1 cellular context compared by ENCODE assay signal in the genomic region with DNA sequence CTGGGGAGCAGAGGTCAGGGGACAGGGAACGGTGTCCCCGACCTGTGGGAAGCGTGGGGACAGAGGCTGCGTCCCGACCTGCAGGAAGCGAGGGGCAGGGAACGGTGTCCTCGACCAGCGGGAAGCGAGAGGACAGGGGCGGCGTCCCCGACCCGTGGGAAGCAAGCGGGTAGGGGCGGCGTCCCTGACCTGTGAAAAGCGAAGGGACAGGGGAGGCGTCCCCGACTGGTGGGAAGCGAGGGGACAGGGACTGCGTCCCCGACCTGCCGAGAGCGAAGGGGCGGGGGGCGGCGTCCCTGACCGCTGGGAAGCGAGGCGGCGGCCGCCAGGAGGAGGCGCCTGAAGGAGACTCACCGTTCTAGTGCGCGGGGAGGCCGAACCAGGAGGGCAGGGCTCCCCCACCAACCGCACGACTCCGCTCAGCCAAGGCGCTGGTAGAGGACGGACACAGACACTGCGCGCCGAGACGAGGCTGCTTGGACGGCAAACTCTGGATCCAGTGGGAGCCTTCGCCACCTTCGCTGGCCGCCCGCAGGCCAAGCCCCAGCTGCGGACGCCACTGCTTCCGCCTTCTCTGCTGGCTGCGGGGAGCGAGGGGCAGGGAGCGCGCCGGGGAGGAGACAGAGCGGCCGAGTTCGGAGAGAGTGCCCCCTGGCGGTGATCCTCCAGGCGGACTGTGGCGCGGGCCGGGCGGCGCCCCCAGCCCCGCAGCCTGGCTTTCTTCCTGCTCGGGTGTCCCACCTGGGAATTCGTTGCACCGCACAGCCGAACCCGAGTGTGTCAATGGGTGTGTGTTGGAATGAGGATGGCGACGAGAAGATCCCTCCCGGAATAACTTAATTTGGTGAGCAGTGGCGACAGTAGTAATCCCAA.
TF ChIP-seq lines count a peak whose summit lies in the region.

A gene with protein sequence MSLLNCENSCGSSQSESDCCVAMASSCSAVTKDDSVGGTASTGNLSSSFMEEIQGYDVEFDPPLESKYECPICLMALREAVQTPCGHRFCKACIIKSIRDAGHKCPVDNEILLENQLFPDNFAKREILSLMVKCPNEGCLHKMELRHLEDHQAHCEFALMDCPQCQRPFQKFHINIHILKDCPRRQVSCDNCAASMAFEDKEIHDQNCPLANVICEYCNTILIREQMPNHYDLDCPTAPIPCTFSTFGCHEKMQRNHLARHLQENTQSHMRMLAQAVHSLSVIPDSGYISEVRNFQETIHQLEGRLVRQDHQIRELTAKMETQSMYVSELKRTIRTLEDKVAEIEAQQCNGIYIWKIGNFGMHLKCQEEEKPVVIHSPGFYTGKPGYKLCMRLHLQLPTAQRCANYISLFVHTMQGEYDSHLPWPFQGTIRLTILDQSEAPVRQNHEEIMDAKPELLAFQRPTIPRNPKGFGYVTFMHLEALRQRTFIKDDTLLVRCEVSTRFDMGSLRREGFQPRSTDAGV (minus strand): TSS at position 579 of the 873 bp plus-strand sequence. CDS start 8,757 bp downstream, outside the sequence.

TF ChIP-seq in HEK293, 187 proteins besides CTCF, POLR2A, EP300 and RAD21 (continued from another document):
- TF ChIP-seq, protein P1, sequence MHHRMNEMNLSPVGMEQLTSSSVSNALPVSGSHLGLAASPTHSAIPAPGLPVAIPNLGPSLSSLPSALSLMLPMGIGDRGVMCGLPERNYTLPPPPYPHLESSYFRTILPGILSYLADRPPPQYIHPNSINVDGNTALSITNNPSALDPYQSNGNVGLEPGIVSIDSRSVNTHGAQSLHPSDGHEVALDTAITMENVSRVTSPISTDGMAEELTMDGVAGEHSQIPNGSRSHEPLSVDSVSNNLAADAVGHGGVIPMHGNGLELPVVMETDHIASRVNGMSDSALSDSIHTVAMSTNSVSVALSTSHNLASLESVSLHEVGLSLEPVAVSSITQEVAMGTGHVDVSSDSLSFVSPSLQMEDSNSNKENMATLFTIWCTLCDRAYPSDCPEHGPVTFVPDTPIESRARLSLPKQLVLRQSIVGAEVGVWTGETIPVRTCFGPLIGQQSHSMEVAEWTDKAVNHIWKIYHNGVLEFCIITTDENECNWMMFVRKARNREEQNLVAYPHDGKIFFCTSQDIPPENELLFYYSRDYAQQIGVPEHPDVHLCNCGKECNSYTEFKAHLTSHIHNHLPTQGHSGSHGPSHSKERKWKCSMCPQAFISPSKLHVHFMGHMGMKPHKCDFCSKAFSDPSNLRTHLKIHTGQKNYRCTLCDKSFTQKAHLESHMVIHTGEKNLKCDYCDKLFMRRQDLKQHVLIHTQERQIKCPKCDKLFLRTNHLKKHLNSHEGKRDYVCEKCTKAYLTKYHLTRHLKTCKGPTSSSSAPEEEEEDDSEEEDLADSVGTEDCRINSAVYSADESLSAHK (tag by site-specific recombination; IDR thresholded peaks at IDR 0.05), result no peak
- TF ChIP-seq ZBTB1 (tag by site-specific recombination; IDR thresholded peaks at IDR 0.05) (peak; percentile 91), ZFP3 (tag by site-specific recombination; IDR thresholded peaks at IDR 0.05; ENCODE audit: low read depth) (no peak), ZBTB20 (tag by site-specific recombination; IDR thresholded peaks at IDR 0.05) (peak; percentile 76; the same call in 1 of the 2 replicates), ZNF10 (tag by site-specific recombination; IDR thresholded peaks at IDR 0.05) (no peak), ZNF391 (tag by site-specific recombination; IDR thresholded peaks at IDR 0.05; ENCODE audit: borderline replicate concordance, low read depth) (peak; percentile 88; the same call in 1 of the 2 replicates), OVOL3 (tag by site-specific recombination; IDR thresholded peaks at IDR 0.05) (peak; percentile 78), ZSCAN23 (tag by site-specific recombination; IDR thresholded peaks at IDR 0.05) (peak; percentile 37; the same call in 1 of the 2 replicates), ZNF654 (tag by site-specific recombination; IDR thresholded peaks at IDR 0.05; ENCODE audit: low read depth) (no peak), ZNF2 (tag by site-specific recombination; IDR thresholded peaks at IDR 0.05) (peak; percentile 58; the same call in 1 of the 2 replicates), ZNF76 (tag by site-specific recombination; IDR thresholded peaks at IDR 0.05; ENCODE audit: borderline replicate concordance, low read depth) (peak; percentile 72; the same call in 1 of the 2 replicates), REPIN1 (tag by site-specific recombination; IDR thresholded peaks at IDR 0.05; ENCODE audit: low read depth) (0 out of 2 replicates have a peak, but pooled peaks have one; percentile 27), ZNF560 (tag by site-specific recombination; IDR thresholded peaks at IDR 0.05; ENCODE audit: borderline replicate concordance) (no peak), ZNF561 (tag by site-specific recombination; IDR thresholded peaks at IDR 0.05; ENCODE audit: borderline replicate concordance) (peak; percentile 71), ZNF138 (tag by site-specific recombination; IDR thresholded peaks at IDR 0.05; ENCODE audit: borderline replicate concordance) (no peak), ZNF792 (tag by site-specific recombination; IDR thresholded peaks at IDR 0.05) (peak; percentile 66; the same call in 1 of the 2 replicates), ZNF404 (tag by site-specific recombination; IDR thresholded peaks at IDR 0.05) (no peak), HOXC10 (CRISPR knock-in tag; IDR thresholded peaks at IDR 0.05) (0 out of 2 replicates have a peak, but pooled peaks have one; percentile 79), ZNF239 (tag by site-specific recombination; IDR thresholded peaks at IDR 0.05) (0 out of 2 replicates have a peak, but pooled peaks have one; percentile 55), ZNF555 (tag by site-specific recombination; conservative IDR thresholded peaks at IDR 0.05) (no peak), HOXA7 (CRISPR knock-in tag; IDR thresholded peaks at IDR 0.05; ENCODE audit: borderline replicate concordance) (no peak), ZNF785 (tag by site-specific recombination; IDR thresholded peaks at IDR 0.05) (0 out of 2 replicates have a peak, but pooled peaks have one; percentile 61), ZNF302 (tag by site-specific recombination; IDR thresholded peaks at IDR 0.05; ENCODE audit: low read depth) (no peak), ZNF501 (tag by site-specific recombination; IDR thresholded peaks at IDR 0.05) (peak; percentile 93), ZNF354C (tag by site-specific recombination; IDR thresholded peaks at IDR 0.05; ENCODE audit: borderline replicate concordance, low read depth) (no peak), SALL2 (tag by site-specific recombination; IDR thresholded peaks at IDR 0.05; ENCODE audit: borderline replicate concordance) (no peak)
- TF ChIP-seq, protein P2, sequence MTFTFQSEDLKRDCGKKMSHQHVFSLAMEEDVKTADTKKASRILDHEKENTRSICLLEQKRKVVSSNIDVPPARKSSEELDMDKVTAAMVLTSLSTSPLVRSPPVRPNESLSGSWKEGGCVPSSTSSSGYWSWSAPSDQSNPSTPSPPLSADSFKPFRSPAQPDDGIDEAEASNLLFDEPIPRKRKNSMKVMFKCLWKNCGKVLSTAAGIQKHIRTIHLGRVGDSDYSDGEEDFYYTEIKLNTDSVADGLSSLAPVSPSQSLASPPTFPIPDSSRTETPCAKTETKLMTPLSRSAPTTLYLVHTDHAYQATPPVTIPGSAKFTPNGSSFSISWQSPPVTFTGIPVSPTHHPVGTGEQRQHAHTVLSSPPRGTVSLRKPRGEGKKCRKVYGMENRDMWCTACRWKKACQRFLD (tag by site-specific recombination; IDR thresholded peaks at IDR 0.05), result no peak
- TF ChIP-seq, protein P3, sequence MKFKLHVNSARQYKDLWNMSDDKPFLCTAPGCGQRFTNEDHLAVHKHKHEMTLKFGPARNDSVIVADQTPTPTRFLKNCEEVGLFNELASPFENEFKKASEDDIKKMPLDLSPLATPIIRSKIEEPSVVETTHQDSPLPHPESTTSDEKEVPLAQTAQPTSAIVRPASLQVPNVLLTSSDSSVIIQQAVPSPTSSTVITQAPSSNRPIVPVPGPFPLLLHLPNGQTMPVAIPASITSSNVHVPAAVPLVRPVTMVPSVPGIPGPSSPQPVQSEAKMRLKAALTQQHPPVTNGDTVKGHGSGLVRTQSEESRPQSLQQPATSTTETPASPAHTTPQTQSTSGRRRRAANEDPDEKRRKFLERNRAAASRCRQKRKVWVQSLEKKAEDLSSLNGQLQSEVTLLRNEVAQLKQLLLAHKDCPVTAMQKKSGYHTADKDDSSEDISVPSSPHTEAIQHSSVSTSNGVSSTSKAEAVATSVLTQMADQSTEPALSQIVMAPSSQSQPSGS (tag by site-specific recombination; IDR thresholded peaks at IDR 0.05; ENCODE audit: low read depth), result no peak
- TF ChIP-seq, protein P4, sequence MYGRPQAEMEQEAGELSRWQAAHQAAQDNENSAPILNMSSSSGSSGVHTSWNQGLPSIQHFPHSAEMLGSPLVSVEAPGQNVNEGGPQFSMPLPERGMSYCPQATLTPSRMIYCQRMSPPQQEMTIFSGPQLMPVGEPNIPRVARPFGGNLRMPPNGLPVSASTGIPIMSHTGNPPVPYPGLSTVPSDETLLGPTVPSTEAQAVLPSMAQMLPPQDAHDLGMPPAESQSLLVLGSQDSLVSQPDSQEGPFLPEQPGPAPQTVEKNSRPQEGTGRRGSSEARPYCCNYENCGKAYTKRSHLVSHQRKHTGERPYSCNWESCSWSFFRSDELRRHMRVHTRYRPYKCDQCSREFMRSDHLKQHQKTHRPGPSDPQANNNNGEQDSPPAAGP (tag by site-specific recombination; IDR thresholded peaks at IDR 0.05), result peak; percentile 79
- TF ChIP-seq, protein P5, sequence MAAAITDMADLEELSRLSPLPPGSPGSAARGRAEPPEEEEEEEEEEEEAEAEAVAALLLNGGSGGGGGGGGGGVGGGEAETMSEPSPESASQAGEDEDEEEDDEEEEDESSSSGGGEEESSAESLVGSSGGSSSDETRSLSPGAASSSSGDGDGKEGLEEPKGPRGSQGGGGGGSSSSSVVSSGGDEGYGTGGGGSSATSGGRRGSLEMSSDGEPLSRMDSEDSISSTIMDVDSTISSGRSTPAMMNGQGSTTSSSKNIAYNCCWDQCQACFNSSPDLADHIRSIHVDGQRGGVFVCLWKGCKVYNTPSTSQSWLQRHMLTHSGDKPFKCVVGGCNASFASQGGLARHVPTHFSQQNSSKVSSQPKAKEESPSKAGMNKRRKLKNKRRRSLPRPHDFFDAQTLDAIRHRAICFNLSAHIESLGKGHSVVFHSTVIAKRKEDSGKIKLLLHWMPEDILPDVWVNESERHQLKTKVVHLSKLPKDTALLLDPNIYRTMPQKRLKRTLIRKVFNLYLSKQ (tag by site-specific recombination; IDR thresholded peaks at IDR 0.05; ENCODE audit: borderline replicate concordance), result no peak
- TF ChIP-seq, protein P6, sequence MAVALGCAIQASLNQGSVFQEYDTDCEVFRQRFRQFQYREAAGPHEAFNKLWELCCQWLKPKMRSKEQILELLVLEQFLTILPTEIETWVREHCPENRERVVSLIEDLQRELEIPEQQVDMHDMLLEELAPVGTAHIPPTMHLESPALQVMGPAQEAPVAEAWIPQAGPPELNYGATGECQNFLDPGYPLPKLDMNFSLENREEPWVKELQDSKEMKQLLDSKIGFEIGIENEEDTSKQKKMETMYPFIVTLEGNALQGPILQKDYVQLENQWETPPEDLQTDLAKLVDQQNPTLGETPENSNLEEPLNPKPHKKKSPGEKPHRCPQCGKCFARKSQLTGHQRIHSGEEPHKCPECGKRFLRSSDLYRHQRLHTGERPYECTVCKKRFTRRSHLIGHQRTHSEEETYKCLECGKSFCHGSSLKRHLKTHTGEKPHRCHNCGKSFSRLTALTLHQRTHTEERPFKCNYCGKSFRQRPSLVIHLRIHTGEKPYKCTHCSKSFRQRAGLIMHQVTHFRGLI (tag by site-specific recombination; IDR thresholded peaks at IDR 0.05), result peak; percentile 53; the same call in 1 of the 2 replicates
- TF ChIP-seq, protein P7, sequence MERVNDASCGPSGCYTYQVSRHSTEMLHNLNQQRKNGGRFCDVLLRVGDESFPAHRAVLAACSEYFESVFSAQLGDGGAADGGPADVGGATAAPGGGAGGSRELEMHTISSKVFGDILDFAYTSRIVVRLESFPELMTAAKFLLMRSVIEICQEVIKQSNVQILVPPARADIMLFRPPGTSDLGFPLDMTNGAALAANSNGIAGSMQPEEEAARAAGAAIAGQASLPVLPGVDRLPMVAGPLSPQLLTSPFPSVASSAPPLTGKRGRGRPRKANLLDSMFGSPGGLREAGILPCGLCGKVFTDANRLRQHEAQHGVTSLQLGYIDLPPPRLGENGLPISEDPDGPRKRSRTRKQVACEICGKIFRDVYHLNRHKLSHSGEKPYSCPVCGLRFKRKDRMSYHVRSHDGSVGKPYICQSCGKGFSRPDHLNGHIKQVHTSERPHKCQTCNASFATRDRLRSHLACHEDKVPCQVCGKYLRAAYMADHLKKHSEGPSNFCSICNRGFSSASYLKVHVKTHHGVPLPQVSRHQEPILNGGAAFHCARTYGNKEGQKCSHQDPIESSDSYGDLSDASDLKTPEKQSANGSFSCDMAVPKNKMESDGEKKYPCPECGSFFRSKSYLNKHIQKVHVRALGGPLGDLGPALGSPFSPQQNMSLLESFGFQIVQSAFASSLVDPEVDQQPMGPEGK (tag by site-specific recombination; IDR thresholded peaks at IDR 0.05), result peak; percentile 94
- TF ChIP-seq, protein P8, sequence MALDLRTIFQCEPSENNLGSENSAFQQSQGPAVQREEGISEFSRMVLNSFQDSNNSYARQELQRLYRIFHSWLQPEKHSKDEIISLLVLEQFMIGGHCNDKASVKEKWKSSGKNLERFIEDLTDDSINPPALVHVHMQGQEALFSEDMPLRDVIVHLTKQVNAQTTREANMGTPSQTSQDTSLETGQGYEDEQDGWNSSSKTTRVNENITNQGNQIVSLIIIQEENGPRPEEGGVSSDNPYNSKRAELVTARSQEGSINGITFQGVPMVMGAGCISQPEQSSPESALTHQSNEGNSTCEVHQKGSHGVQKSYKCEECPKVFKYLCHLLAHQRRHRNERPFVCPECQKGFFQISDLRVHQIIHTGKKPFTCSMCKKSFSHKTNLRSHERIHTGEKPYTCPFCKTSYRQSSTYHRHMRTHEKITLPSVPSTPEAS (tag by site-specific recombination; IDR thresholded peaks at IDR 0.05), result 0 out of 2 replicates have a peak, but pooled peaks have one; percentile 28
- TF ChIP-seq, protein P9, sequence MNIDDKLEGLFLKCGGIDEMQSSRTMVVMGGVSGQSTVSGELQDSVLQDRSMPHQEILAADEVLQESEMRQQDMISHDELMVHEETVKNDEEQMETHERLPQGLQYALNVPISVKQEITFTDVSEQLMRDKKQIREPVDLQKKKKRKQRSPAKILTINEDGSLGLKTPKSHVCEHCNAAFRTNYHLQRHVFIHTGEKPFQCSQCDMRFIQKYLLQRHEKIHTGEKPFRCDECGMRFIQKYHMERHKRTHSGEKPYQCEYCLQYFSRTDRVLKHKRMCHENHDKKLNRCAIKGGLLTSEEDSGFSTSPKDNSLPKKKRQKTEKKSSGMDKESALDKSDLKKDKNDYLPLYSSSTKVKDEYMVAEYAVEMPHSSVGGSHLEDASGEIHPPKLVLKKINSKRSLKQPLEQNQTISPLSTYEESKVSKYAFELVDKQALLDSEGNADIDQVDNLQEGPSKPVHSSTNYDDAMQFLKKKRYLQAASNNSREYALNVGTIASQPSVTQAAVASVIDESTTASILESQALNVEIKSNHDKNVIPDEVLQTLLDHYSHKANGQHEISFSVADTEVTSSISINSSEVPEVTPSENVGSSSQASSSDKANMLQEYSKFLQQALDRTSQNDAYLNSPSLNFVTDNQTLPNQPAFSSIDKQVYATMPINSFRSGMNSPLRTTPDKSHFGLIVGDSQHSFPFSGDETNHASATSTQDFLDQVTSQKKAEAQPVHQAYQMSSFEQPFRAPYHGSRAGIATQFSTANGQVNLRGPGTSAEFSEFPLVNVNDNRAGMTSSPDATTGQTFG (tag by site-specific recombination; IDR thresholded peaks at IDR 0.05; ENCODE audit: borderline replicate concordance), result no peak; the same call in 1 of the 2 replicates
